In genomic region chr1:35932941-35933340, GRCh38 we compare ENCODE assay signal across 1 cellular context.
TF ChIP-seq lines count a peak whose summit lies in the region.

No MANE protein-coding gene starts in this region.

TF ChIP-seq in WTC11, 78 proteins besides CTCF, POLR2A, EP300 and RAD21 (continued from another document):
- TF ChIP-seq ERG (CRISPR knock-in tag; IDR thresholded peaks at IDR 0.05) (no peak), MYBL2 (CRISPR knock-in tag; IDR thresholded peaks at IDR 0.05) (no peak), ZNF281 (CRISPR knock-in tag; IDR thresholded peaks at IDR 0.05) (no peak), ZBTB43 (CRISPR knock-in tag; IDR thresholded peaks at IDR 0.05) (no peak)
